Comparison of ENCODE assay signal across 29 cellular contexts in genomic region chrX:29547877-29548276, GRCh38.
DNase-seq lines count a peak whose midpoint lies in the region; ATAC-seq, FAIRE-seq and TF ChIP-seq lines count a peak whose summit lies in the region.
"Had no signal": no experiment of that assay in that cellular context is flagged by ENCODE, and none has a peak within 500 bp of the region (broad histone marks: within the 10 kb centered on the region; RNA-seq: fewer than 3 reads in every experiment).

No MANE protein-coding gene starts in this region.

- no peak overlapping the region for H2AFZ ChIP-seq in astrocyte (ENCODE audit: low read depth, low read length)

- peak; percentile 95 for FAIRE-seq in astrocyte (lab: Jason Lieb, UNC)
- FAIRE-seq: RCC 7860 had no signal

- TF ChIP-seq CTCF in astrocyte (IDR thresholded peaks at IDR 0.05; ENCODE audit: insufficient read depth, low read depth, low read length) (no peak), sigmoid colon (IDR thresholded peaks at IDR 0.05) (no peak)

- peak; percentile 59 for ATAC-seq in GM18907 (IDR thresholded peaks at IDR 0.05; ENCODE audit: unreplicated experiment)
- peak; percentile 59 for ATAC-seq in HG02678 (IDR thresholded peaks at IDR 0.05; ENCODE audit: unreplicated experiment)
- no peak for ATAC-seq in activated T-helper 17 cell treated with anti-CD3 and anti-CD28 coated beads, Interleukin-2, amount 50 U/mL, for 72 hours (replicated peaks)
- ATAC-seq in HG03097 (IDR thresholded peaks at IDR 0.05; ENCODE audit: low FRiP score, unreplicated experiment): no peak
- no peak for ATAC-seq in HG02884 (IDR thresholded peaks at IDR 0.05; ENCODE audit: unreplicated experiment)
- ATAC-seq: T-helper 17 cell had no signal

- no peak overlapping the region for H3K27ac ChIP-seq in astrocyte (ENCODE audit: low read depth, low read length)
- no peak overlapping the region for H3K27ac ChIP-seq in sigmoid colon
- H3K27ac ChIP-seq: KMS-11 had no signal

- no peaks in the 10 kb centered on the region for H3K27me3 Mint-ChIP-seq in astrocyte (ENCODE audit: low read depth, unreplicated experiment)
- no peaks in the 10 kb centered on the region for H3K27me3 Mint-ChIP-seq in activated T-helper 17 cell treated with anti-CD3 and anti-CD28 coated beads, Interleukin-2, amount 50 U/mL, for 72 hours
- H3K27me3 Mint-ChIP-seq: CD4-positive, alpha-beta memory T cell; IgD-negative memory B cell; T-helper 17 cell had no signal

- H3K36me3 Mint-ChIP-seq in astrocyte (ENCODE audit: low read depth, unreplicated experiment): no peaks in the 10 kb centered on the region
- H3K36me3 Mint-ChIP-seq in activated T-helper 17 cell treated with anti-CD3 and anti-CD28 coated beads, Interleukin-2, amount 50 U/mL, for 72 hours (ENCODE audit: low read depth): no peaks in the 10 kb centered on the region
- H3K36me3 Mint-ChIP-seq: CD4-positive, alpha-beta memory T cell; IgD-negative memory B cell had no signal

- H3K27me3 ChIP-seq in astrocyte (ENCODE audit: insufficient read depth, low read length): no peaks in the 10 kb centered on the region
- H3K27me3 ChIP-seq in sigmoid colon: no peaks in the 10 kb centered on the region

- no peak overlapping the region for H3K27ac Mint-ChIP-seq in astrocyte (ENCODE audit: unreplicated experiment)
- no peak overlapping the region for H3K27ac Mint-ChIP-seq in activated T-helper 17 cell treated with anti-CD3 and anti-CD28 coated beads, Interleukin-2, amount 50 U/mL, for 72 hours
- H3K27ac Mint-ChIP-seq: CD4-positive, alpha-beta memory T cell; IgD-negative memory B cell; T-helper 17 cell had no signal

- H3K4me2 ChIP-seq in astrocyte (ENCODE audit: low read length): no peak overlapping the region
- H3K4me2 ChIP-seq: KMS-11, SK-N-SH had no signal

- H3K4me1 ChIP-seq in astrocyte (ENCODE audit: insufficient read depth, low read length) (no peaks in the 10 kb centered on the region), sigmoid colon (no peaks in the 10 kb centered on the region)
- H3K4me1 ChIP-seq: HAP-1 had no signal

- no peaks in the 10 kb centered on the region for H4K20me1 ChIP-seq in astrocyte (ENCODE audit: insufficient read depth, low read length)

- 59 to 76% methylated on average over 4 of the region's 4 CpGs for WGBS in sigmoid colon, 2 donors

- no peak for DNase-seq in astrocyte (ENCODE audit: low read depth)
- no peak for DNase-seq in sigmoid colon
- DNase-seq: C1 segment of cervical spinal cord; CD4-positive, alpha-beta memory T cell; COR-L47; DMS79; EL; GF-D8; GOT3; MM.1S; NCI-H1417; NCI-H187; NCI-H2081 treated with DMSO at 0.1 percent for 48 hours; NCI-H2171; NCI-H345; NCI-H524; NCI-H748 treated with DMSO at 0.1 percent for 48 hours; SK-N-SH; T-helper 17 cell; T1000 had no signal

- no peak overlapping the region for H3K4me3 Mint-ChIP-seq in astrocyte (ENCODE audit: unreplicated experiment)
- no peak overlapping the region for H3K4me3 Mint-ChIP-seq in activated T-helper 17 cell treated with anti-CD3 and anti-CD28 coated beads, Interleukin-2, amount 50 U/mL, for 72 hours
- H3K4me3 Mint-ChIP-seq: CD4-positive, alpha-beta memory T cell; IgD-negative memory B cell; T-helper 17 cell had no signal

- H3K9me3 ChIP-seq in astrocyte (ENCODE audit: insufficient read depth, low read depth, low read length) (no peaks in the 10 kb centered on the region), sigmoid colon (no peaks in the 10 kb centered on the region)
- H3K9me3 ChIP-seq: HAP-1, SK-N-SH had no signal

- H3K79me2 ChIP-seq in astrocyte (ENCODE audit: insufficient read depth, low read length): no peaks in the 10 kb centered on the region

- no peaks in the 10 kb centered on the region for H3K4me1 Mint-ChIP-seq in astrocyte (ENCODE audit: low read depth, unreplicated experiment)
- no peaks in the 10 kb centered on the region for H3K4me1 Mint-ChIP-seq in activated T-helper 17 cell treated with anti-CD3 and anti-CD28 coated beads, Interleukin-2, amount 50 U/mL, for 72 hours
- H3K4me1 Mint-ChIP-seq: CD4-positive, alpha-beta memory T cell; T-helper 17 cell had no signal

- TF ChIP-seq EP300 in sigmoid colon (IDR thresholded peaks at IDR 0.05): no peak

- no peak for TF ChIP-seq POLR2A in sigmoid colon (IDR thresholded peaks at IDR 0.05)

- H3K4me3 ChIP-seq in astrocyte (ENCODE audit: insufficient read depth, low read depth, low read length) (no peak overlapping the region), sigmoid colon (no peak overlapping the region)
- H3K4me3 ChIP-seq: HAP-1 had no signal

- no peak overlapping the region for H3K9ac ChIP-seq in astrocyte (ENCODE audit: low read length)
- H3K9ac ChIP-seq: KMS-11, SK-N-SH had no signal

- intact Hi-C loops in sigmoid colon (cut with DNase I): no loop called here

- H3K36me3 ChIP-seq in astrocyte (ENCODE audit: insufficient read depth, low read length): no peaks in the 10 kb centered on the region
- H3K36me3 ChIP-seq in sigmoid colon: no peaks in the 10 kb centered on the region
- H3K36me3 ChIP-seq: HAP-1 had no signal

- H3K9me3 Mint-ChIP-seq in astrocyte (ENCODE audit: unreplicated experiment): no peaks in the 10 kb centered on the region
- no peaks in the 10 kb centered on the region for H3K9me3 Mint-ChIP-seq in activated T-helper 17 cell treated with anti-CD3 and anti-CD28 coated beads, Interleukin-2, amount 50 U/mL, for 72 hours
- H3K9me3 Mint-ChIP-seq: IgD-negative memory B cell had no signal

Comparison
In these comparisons a context has a peak if more than half of its experiments do, and no peak if none do; other contexts are left out.
1. ATAC-seq: peak in GM18907 (single experiment) and HG02678 (single experiment); none in activated T-helper 17 cell treated with anti-CD3 and anti-CD28 coated beads, Interleukin-2, amount 50 U/mL, for 72 hours (single experiment), HG03097 (single experiment) and HG02884 (single experiment).